In genomic region chr10:125982256-125982948, GRCh38 we compare ENCODE assay signal across 1 cellular context.
TF ChIP-seq lines count a peak whose summit lies in the region.

No MANE protein-coding gene starts in this region.

TF ChIP-seq in SK-N-SH treated with all-trans-retinoic acid at 6 μM for 48 hours, 23 proteins besides CTCF, POLR2A, EP300 and RAD21 (continued from another document):
- TF ChIP-seq TSHZ2 (CRISPR knock-in tag; IDR thresholded peaks at IDR 0.05) = no peak
- TF ChIP-seq RARB (CRISPR knock-in tag; IDR thresholded peaks at IDR 0.05) = no peak
- no peak for TF ChIP-seq PATZ1 (CRISPR knock-in tag; IDR thresholded peaks at IDR 0.05; ENCODE audit: borderline replicate concordance)
- no peak for TF ChIP-seq GLIS3 (CRISPR knock-in tag; IDR thresholded peaks at IDR 0.05)
TF ChIP-seq in SK-N-SH treated with all-trans-retinoic acid at 6 μM for 48 hours: peak in this region for 0.
